22 cellular contexts compared by ENCODE assay signal in genomic region chrX:24594531-24594930, GRCh38.
"Had no signal": no experiment of that assay in that cellular context is flagged by ENCODE, and none has a peak within 500 bp of the region (broad histone marks: within the 10 kb centered on the region; RNA-seq: fewer than 3 reads in every experiment).

No MANE protein-coding gene starts in this region.

- DNase-seq: activated B cell treated with CpG ODN at 0.5 μM for 24 hours; activated CD4-positive, alpha-beta T cell treated with anti-CD3 and anti-CD28 coated beads for 4 hours; activated CD4-positive, alpha-beta T cell treated with anti-CD3 and anti-CD28 coated beads, Interleukin-2, amount 50 U/mL, for 48 hours; activated CD8-positive, alpha-beta memory T cell treated with anti-CD3 and anti-CD28 coated beads, Interleukin-2, amount 50 U/mL, for 48 hours; activated effector memory CD4-positive, alpha-beta T cell treated with anti-CD3 and anti-CD28 coated beads, Interleukin-2, amount 50 U/mL, for 16 hours; activated naive CD4-positive, alpha-beta T cell treated with anti-CD3 and anti-CD28 coated beads, Interleukin-2, amount 50 U/mL, for 16 hours; activated T-cell treated with anti-CD3 and anti-CD28 coated beads, Interleukin-2, amount 50 U/mL, for 48 hours; aorta; cerebellar nuclear complex; cortex of kidney; heart left ventricle; islet precursor cell; left cardiac atrium; pancreas; small intestine; stimulated activated CD4-positive, alpha-beta T cell treated with anti-CD3 and anti-CD28 coated beads, Interleukin-2, amount 100 ng/mL, for 24 hours; stomach; T-helper 9 cell; upper lobe of left lung had no signal

- H3K27ac ChIP-seq: epithelial cell of prostate, gastroesophageal sphincter, heart left ventricle, pancreas, stomach, thoracic aorta, upper lobe of left lung had no signal
